1 cellular context compared by ENCODE assay signal in the genomic region with DNA sequence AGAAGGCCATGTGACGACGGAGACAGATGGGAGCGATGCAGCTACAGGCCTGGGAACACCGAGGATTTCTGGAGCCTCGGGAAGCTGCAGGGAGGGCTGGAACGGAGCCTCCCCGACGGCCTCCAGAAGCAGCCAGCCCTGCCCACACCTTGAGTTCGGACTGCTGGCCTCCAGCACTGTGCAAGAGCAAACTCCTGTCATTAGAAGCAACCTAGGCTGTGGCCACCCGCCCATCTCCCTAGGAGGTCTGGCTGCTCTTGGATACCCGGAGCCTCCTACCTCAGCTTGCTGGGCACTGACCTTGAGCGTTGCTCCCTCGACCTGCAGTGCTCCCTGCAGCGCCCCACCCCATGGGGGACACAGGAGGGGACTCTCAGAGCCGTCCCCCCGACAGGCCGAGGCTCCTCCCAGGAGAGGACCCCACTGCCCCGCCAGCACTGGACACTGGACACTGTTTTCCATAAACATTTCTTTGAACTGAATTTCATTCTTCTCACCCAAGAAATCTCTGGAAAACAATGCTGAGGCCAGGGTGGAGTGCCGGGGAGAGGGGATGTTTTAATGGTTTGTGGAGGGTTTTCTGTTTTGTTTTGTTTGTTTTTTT.
TF ChIP-seq lines count a peak whose summit lies in the region.

No MANE protein-coding gene starts in this region.

TF ChIP-seq in Ishikawa, 13 proteins besides CTCF, POLR2A, EP300 and RAD21 (continued from another document):
- TF ChIP-seq, protein P1, sequence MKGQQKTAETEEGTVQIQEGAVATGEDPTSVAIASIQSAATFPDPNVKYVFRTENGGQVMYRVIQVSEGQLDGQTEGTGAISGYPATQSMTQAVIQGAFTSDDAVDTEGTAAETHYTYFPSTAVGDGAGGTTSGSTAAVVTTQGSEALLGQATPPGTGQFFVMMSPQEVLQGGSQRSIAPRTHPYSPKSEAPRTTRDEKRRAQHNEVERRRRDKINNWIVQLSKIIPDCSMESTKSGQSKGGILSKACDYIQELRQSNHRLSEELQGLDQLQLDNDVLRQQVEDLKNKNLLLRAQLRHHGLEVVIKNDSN (IDR thresholded peaks at IDR 0.05), result no peak
- no peak for TF ChIP-seq EGR1 (IDR thresholded peaks at IDR 0.05)
- no peak for TF ChIP-seq CREB1 (IDR thresholded peaks at IDR 0.05; ENCODE audit: low read depth)
- TF ChIP-seq CEBPB (IDR thresholded peaks at IDR 0.05), result no peak
